1 cellular context compared by ENCODE assay signal in the genomic region with DNA sequence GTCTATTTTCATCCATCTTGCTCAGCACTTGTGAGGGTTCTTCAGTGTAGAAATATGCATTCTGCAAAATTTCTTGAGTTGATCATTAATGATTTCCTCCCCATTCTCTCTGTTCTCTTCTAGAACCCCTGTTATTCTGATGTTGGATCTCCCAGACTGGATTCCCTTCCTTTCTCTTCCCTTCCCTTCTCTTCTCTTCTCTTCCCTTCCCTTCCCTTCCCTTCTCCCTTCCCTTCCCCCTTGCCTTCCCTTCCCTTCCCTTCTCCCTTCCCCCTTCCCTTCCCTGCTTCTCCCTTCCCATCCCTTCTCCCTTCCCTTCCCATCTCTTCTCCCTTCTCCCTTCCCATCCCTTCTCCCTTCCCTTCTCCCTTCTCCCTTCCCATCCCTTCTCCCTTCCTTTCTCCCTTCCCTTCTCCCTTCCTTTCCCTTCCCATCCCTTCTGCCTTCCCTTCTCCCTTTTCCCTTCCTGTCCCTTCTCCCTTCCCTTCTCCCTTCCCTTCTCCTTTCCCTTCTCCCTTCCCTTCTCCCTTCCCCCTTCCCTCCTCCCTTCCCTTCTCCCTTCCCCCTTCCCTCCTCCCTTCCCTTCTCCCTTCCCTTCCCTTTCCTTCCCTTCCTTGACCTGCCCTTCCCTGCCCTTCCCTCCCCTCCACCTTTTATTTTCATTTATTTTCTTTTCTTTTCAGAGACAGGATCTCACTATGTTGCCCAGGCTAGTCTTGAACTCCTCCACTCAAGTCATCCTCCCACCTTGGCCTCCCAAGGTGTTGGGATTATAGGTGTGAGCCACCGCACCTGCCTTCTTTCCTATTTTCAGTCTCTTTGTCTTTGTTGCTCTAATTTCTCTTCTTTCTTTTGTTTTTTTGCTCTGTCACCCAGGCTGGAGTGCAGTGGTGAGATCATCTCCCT.
TF ChIP-seq lines count a peak whose summit lies in the region.

No MANE protein-coding gene starts in this region.

TF ChIP-seq in H1, 55 proteins besides CTCF, POLR2A, EP300 and RAD21:
- TF ChIP-seq POLR2AphosphoS5 (IDR thresholded peaks at IDR 0.05; ENCODE audit: low read depth, low read length) (no peak), BRCA1 (IDR thresholded peaks at IDR 0.05; ENCODE audit: low read depth, low read length) (no peak), BACH1 (IDR thresholded peaks at IDR 0.05; ENCODE audit: low read length) (no peak), MAFK (IDR thresholded peaks at IDR 0.05; ENCODE audit: low read depth, low read length) (no peak), HDAC2 (IDR thresholded peaks at IDR 0.05; ENCODE audit: borderline replicate concordance in 1 of 2, low read depth in 2 of 2, low read length in 2 of 2) (no peak), NANOG (IDR thresholded peaks at IDR 0.05; ENCODE audit: insufficient read depth, low read depth, low read length, poor library complexity, severe bottlenecking) (no peak), MAX (IDR thresholded peaks at IDR 0.05) (no peak), CREB1 (IDR thresholded peaks at IDR 0.05) (no peak)
